ENCODE assay signal across 1 cellular context in genomic region chr3:79019137-79019923, GRCh38.
TF ChIP-seq lines count a peak whose summit lies in the region.

No MANE protein-coding gene starts in this region.

TF ChIP-seq in SK-N-SH treated with all-trans-retinoic acid at 6 μM for 48 hours, 23 proteins besides CTCF, POLR2A, EP300 and RAD21 (continued from another document):
- TF ChIP-seq TSHZ2 (CRISPR knock-in tag; IDR thresholded peaks at IDR 0.05) (no peak), ZC3H10 (CRISPR knock-in tag; IDR thresholded peaks at IDR 0.05) (no peak), ESRRG (CRISPR knock-in tag; IDR thresholded peaks at IDR 0.05) (no peak), PPARA (CRISPR knock-in tag; IDR thresholded peaks at IDR 0.05; ENCODE audit: borderline replicate concordance) (no peak), TCF4 (CRISPR knock-in tag; IDR thresholded peaks at IDR 0.05; ENCODE audit: borderline replicate concordance) (no peak), ZFP30 (CRISPR knock-in tag; IDR thresholded peaks at IDR 0.05) (no peak), CSDC2 (CRISPR knock-in tag; IDR thresholded peaks at IDR 0.05) (no peak)
